1 cellular context compared by ENCODE assay signal in genomic region chr22:40690370-40690769, GRCh38.
TF ChIP-seq lines count a peak whose summit lies in the region.

No MANE protein-coding gene starts in this region.

TF ChIP-seq in GM23338, 12 proteins besides CTCF, POLR2A, EP300 and RAD21 (continued from another document):
- no peak for TF ChIP-seq ZNF462 (CRISPR knock-in tag; IDR thresholded peaks at IDR 0.05)
- no peak for TF ChIP-seq REST (IDR thresholded peaks at IDR 0.05; ENCODE audit: unreplicated experiment)
- TF ChIP-seq NANOG (IDR thresholded peaks at IDR 0.05; ENCODE audit: borderline replicate concordance) = no peak
- no peak for TF ChIP-seq POLR2AphosphoS5 (IDR thresholded peaks at IDR 0.05; ENCODE audit: low read depth)
- no peak for TF ChIP-seq EZH2phosphoT487 (IDR thresholded peaks at IDR 0.05; ENCODE audit: unreplicated experiment)
- TF ChIP-seq ZNF114 (CRISPR knock-in tag; IDR thresholded peaks at IDR 0.05) = no peak
